Comparison of ENCODE assay signal across 8 cellular contexts in genomic region chr22:17258015-17258827, GRCh38. TPM values are rescaled to one million over a fixed set of nuclear protein-coding genes. Genes with fewer than 3 reads are reported as not detected.
DNase-seq lines count a peak whose midpoint lies in the region; ATAC-seq and TF ChIP-seq lines count a peak whose summit lies in the region.

No MANE protein-coding gene starts in this region.

- no peak overlapping the region for H3K9ac ChIP-seq in fibroblast of lung (ENCODE audit: insufficient read depth, low read length)
- no peak overlapping the region for H3K9ac ChIP-seq in parathyroid adenoma

- intact Hi-C loops in CD14-positive monocyte (cut with micrococcal nuclease), result loop anchor here (5.0 kb wide), 1 partner anchor 36 kb away; no protein-coding TSS in a partner anchor

- H3K36me3 ChIP-seq in fibroblast of lung (ENCODE audit: control insufficient read depth, insufficient read depth, low read length), result no peaks in the 10 kb centered on the region
- no peaks in the 10 kb centered on the region for H3K36me3 ChIP-seq in parathyroid adenoma (ENCODE audit: control insufficient read depth, insufficient read depth, low read length)

- peak overlapping the region; percentile 61 to 63 for H3K4me3 Mint-ChIP-seq in CD14-positive monocyte

- H3K27ac ChIP-seq in fibroblast of lung (ENCODE audit: insufficient read depth, low read length), result no peak overlapping the region
- H3K27ac ChIP-seq in parathyroid adenoma, result peak overlapping the region; percentile 1

- H3K9me3 Mint-ChIP-seq in CD14-positive monocyte, result peaks cover 0 to 3% (median 0%) of the 10 kb centered on the region in 7 donors

- no peaks in the 10 kb centered on the region for H4K20me1 ChIP-seq in fibroblast of lung (ENCODE audit: control insufficient read depth, extremely low read depth, insufficient read depth, low read length)

- peak; percentile 83 for ATAC-seq in HG03159 (IDR thresholded peaks at IDR 0.05; ENCODE audit: unreplicated experiment)

- no peaks in the 10 kb centered on the region for H3K36me3 Mint-ChIP-seq in CD14-positive monocyte

- POLR2A ChIA-PET in HEK293T (lab: Yijun Ruan, JAX), result interaction anchor here (0.9 to 1.4 kb wide), 3 partner anchors 8 to 86 kb away, joined by 4 read pairs; no protein-coding TSS in a partner anchor

- H3K27me3 ChIP-seq in fibroblast of lung (ENCODE audit: control insufficient read depth, insufficient read depth, low read length), result no peaks in the 10 kb centered on the region
- no peaks in the 10 kb centered on the region for H3K27me3 ChIP-seq in parathyroid adenoma (ENCODE audit: control insufficient read depth, insufficient read depth, low read length)

- peaks cover 1 to 6% (median 5%) of the 10 kb centered on the region in 3 donors for H3K27me3 Mint-ChIP-seq in CD14-positive monocyte (ENCODE audit: low read depth in 3 of 3)

- TF ChIP-seq CTCF in CD14-positive monocyte (IDR thresholded peaks at IDR 0.05) (no peak), fibroblast of lung (conservative IDR thresholded peaks at IDR 0.05 in 1 of 2, IDR thresholded peaks at IDR 0.05 in 1 of 2; ENCODE audit: low read depth in 1 of 2, low read length in 2 of 2) (no peak), parathyroid adenoma (IDR thresholded peaks at IDR 0.05) (no peak)

- CTCF ChIA-PET in HEK293T (lab: Yijun Ruan, JAX), result interaction anchor here (0.7 to 1.0 kb wide), 2 partner anchors 10 to 87 kb away, joined by 3 to 4 read pairs; no protein-coding TSS in a partner anchor

- H2AFZ ChIP-seq in fibroblast of lung (ENCODE audit: low read length) (no peak overlapping the region), parathyroid adenoma (peak overlapping the region; percentile 73)

- DNase-seq in CD14-positive monocyte (ENCODE audit: low spot score), result peak; percentile 77
- DNase-seq in GM19238 (ENCODE audit: insufficient read length, low spot score), result peak; percentile 82
- DNase-seq in NCI-H2227 (lab: John Stamatoyannopoulos, UW; ENCODE audit: unreplicated experiment), result peak; percentile 84
- DNase-seq in activated CD4-positive, alpha-beta T cell treated with anti-CD3 and anti-CD28 coated beads, Interleukin-2, amount 50 U/mL, for 1 hour, result peak; percentile 24
- peak; percentile 37 to 50 for DNase-seq in fibroblast of lung (ENCODE audit: low read depth in 2 of 2)
- no peak for DNase-seq in HEK293T (ENCODE audit: extremely low spot score)

- peaks cover 22% of the 10 kb centered on the region for H3K4me1 Mint-ChIP-seq in CD14-positive monocyte

- H3K27ac Mint-ChIP-seq in CD14-positive monocyte, result peak overlapping the region; percentile 74 to 92 (median 89)

- no peaks in the 10 kb centered on the region for H3K9me3 ChIP-seq in fibroblast of lung (ENCODE audit: control insufficient read depth, insufficient read depth, low read depth, low read length)
- H3K9me3 ChIP-seq in parathyroid adenoma (ENCODE audit: control insufficient read depth, low read length), result no peaks in the 10 kb centered on the region

- H3K79me2 ChIP-seq in fibroblast of lung (ENCODE audit: control insufficient read depth, insufficient read depth, low read length) (no peaks in the 10 kb centered on the region), parathyroid adenoma (no peaks in the 10 kb centered on the region)

- no peak overlapping the region for H3K4me2 ChIP-seq in fibroblast of lung (ENCODE audit: extremely low read depth, insufficient read depth, low read length)
- peak overlapping the region; percentile 66 for H3K4me2 ChIP-seq in parathyroid adenoma (ENCODE audit: low read length)

- H3K4me3 ChIP-seq in fibroblast of lung (replicated peaks in 1 of 4; ENCODE audit: control extremely low read depth in 1 of 4, insufficient read depth in 1 of 4, low read depth in 3 of 4, low read length in 4 of 4), result peak overlapping the region in 1 of 4 experiments; percentile 24
- peak overlapping the region; percentile 43 for H3K4me3 ChIP-seq in parathyroid adenoma (ENCODE audit: low read depth, low read length)

- H3K4me1 ChIP-seq in fibroblast of lung (ENCODE audit: control insufficient read depth, extremely low read depth, insufficient read depth, low read length) (no peaks in the 10 kb centered on the region), parathyroid adenoma (no peaks in the 10 kb centered on the region)

TF ChIP-seq in HEK293T, 16 proteins besides CTCF, POLR2A, EP300 and RAD21:
- TF ChIP-seq NFRKB (IDR thresholded peaks at IDR 0.05), result no peak
- no peak for TF ChIP-seq HDGF (IDR thresholded peaks at IDR 0.05; ENCODE audit: borderline replicate concordance)
- no peak for TF ChIP-seq ZNF384 (IDR thresholded peaks at IDR 0.05)
- no peak for TF ChIP-seq ELF4 (IDR thresholded peaks at IDR 0.05)
- no peak for TF ChIP-seq CTBP1 (IDR thresholded peaks at IDR 0.05; ENCODE audit: borderline replicate concordance)
- TF ChIP-seq SP1 (IDR thresholded peaks at IDR 0.05), result no peak
- TF ChIP-seq ARNT (IDR thresholded peaks at IDR 0.05), result no peak
- no peak for TF ChIP-seq L3MBTL2 (conservative IDR thresholded peaks at IDR 0.05)
- TF ChIP-seq BHLHE40 (IDR thresholded peaks at IDR 0.05; ENCODE audit: borderline replicate concordance), result no peak
- no peak for TF ChIP-seq TARDBP (IDR thresholded peaks at IDR 0.05)
- TF ChIP-seq FOXA1 (IDR thresholded peaks at IDR 0.05), result no peak
- no peak for TF ChIP-seq LEF1 (IDR thresholded peaks at IDR 0.05; ENCODE audit: borderline replicate concordance)
- no peak for TF ChIP-seq FOXK2 (IDR thresholded peaks at IDR 0.05)
- TF ChIP-seq, protein P1, sequence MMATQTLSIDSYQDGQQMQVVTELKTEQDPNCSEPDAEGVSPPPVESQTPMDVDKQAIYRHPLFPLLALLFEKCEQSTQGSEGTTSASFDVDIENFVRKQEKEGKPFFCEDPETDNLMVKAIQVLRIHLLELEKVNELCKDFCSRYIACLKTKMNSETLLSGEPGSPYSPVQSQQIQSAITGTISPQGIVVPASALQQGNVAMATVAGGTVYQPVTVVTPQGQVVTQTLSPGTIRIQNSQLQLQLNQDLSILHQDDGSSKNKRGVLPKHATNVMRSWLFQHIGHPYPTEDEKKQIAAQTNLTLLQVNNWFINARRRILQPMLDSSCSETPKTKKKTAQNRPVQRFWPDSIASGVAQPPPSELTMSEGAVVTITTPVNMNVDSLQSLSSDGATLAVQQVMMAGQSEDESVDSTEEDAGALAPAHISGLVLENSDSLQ (IDR thresholded peaks at IDR 0.05), result no peak
- no peak for TF ChIP-seq SUZ12 (IDR thresholded peaks at IDR 0.05)
- TF ChIP-seq FOXM1 (IDR thresholded peaks at IDR 0.05; ENCODE audit: borderline replicate concordance), result no peak
TF ChIP-seq in HEK293T: peak in this region for 0.

RNA-seq across cellular contexts. Expression of gene ADA2, which starts 39.0 kb away (rescaled TPM):
- polyA plus RNA-seq in CD14-positive monocyte (100 to 1,000 TPM; 336 to 553 TPM), fibroblast of lung (8.6 and 16.3 TPM in 2 replicates)
- 21.8 and 32.0 TPM in 2 replicates for total RNA-seq in fibroblast of lung
- polyA plus RNA-seq in fibroblast of lung (2012), result 8.3 and 13.3 TPM in 2 replicates
- polyA minus RNA-seq in fibroblast of lung (ENCODE audit: low replicate concordance), result 11.9 and 12.1 TPM in 2 replicates

Comparison
In these comparisons a context has a peak if more than half of its experiments do, and no peak if none do; other contexts are left out.
1. RNA of gene ADA2, which starts 39.0 kb away (polyA plus RNA-seq): 336 to 553 TPM in CD14-positive monocyte; 8.3 to 16.3 TPM in fibroblast of lung; every median in the first group is over 10 times any median in the second.